30 cellular contexts compared by ENCODE assay signal in the genomic region with DNA sequence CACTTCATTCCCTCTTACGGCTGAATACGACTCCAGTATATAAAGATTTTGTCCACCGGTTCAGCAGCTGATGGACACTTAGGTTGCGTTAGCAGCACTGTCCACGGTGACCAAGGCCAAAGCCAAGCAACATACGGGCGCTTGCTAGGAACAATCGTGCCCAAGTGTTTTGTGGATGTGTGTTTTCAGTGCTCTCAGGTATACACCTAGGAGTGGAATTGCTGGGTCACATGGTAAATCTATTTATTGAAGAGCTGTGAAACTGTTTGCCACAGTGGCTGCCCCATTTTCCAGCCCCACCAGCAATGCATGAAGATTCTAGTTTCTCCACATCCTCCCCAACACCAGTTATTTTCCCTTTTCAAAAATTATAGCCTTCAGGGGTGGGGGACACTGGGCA.
"Had no signal": no experiment of that assay in that cellular context is flagged by ENCODE, and none has a peak within 500 bp of the region (broad histone marks: within the 10 kb centered on the region; RNA-seq: fewer than 3 reads in every experiment).

No MANE protein-coding gene starts in this region.

- H3K4me3 Mint-ChIP-seq: activated CD8-positive, alpha-beta T cell treated with anti-CD3 and anti-CD28 coated beads for 36 hours; activated T-cell treated with anti-CD3 and anti-CD28 coated beads, Interleukin-2, amount 50 U/mL, for 4 hours; activated T-helper 17 cell treated with anti-CD3 and anti-CD28 coated beads, Interleukin-2, amount 50 U/mL, for 72 hours; central memory CD8-positive, alpha-beta T cell; immature natural killer cell; mesothelial cell of epicardium; naive B cell; neural crest cell; stimulated activated naive CD8-positive, alpha-beta T cell treated with anti-CD3 and anti-CD28 coated beads, Interleukin-15, Interleukin-2, amounts not matched to agents 100 ng/mL and 50 ng/mL, for 24 hours; T-helper 1 cell treated with Interleukin-12 subunit alpha and Interleukin-12 subunit beta and Interleukin-4 antibody, amounts not matched to agents 30 μg/mL and 1 μg/mL, for 36 hours; type B pancreatic cell had no signal

- H3K9me3 Mint-ChIP-seq: activated CD8-positive, alpha-beta T cell treated with anti-CD3 and anti-CD28 coated beads for 36 hours; activated T-cell treated with anti-CD3 and anti-CD28 coated beads, Interleukin-2, amount 50 U/mL, for 4 hours; activated T-helper 17 cell treated with anti-CD3 and anti-CD28 coated beads, Interleukin-2, amount 50 U/mL, for 72 hours; central memory CD8-positive, alpha-beta T cell; immature natural killer cell; mesothelial cell of epicardium; naive B cell; neural crest cell; stimulated activated naive CD8-positive, alpha-beta T cell treated with anti-CD3 and anti-CD28 coated beads, Interleukin-15, Interleukin-2, amounts not matched to agents 100 ng/mL and 50 ng/mL, for 24 hours; T-helper 1 cell treated with Interleukin-12 subunit alpha and Interleukin-12 subunit beta and Interleukin-4 antibody, amounts not matched to agents 30 μg/mL and 1 μg/mL, for 36 hours; type B pancreatic cell had no signal

- H3K4me3 ChIP-seq: breast epithelium, esophagus squamous epithelium, skin epidermis, vagina had no signal

- H3K9me3 ChIP-seq: breast epithelium, esophagus squamous epithelium, vagina had no signal

- H3K27me3 ChIP-seq: breast epithelium, esophagus squamous epithelium, vagina had no signal

- H3K36me3 ChIP-seq: breast epithelium had no signal

- ATAC-seq: activated CD8-positive, alpha-beta T cell treated with anti-CD3 and anti-CD28 coated beads for 36 hours; activated T-cell treated with anti-CD3 and anti-CD28 coated beads, Interleukin-2, amount 50 U/mL, for 4 hours; activated T-helper 17 cell treated with anti-CD3 and anti-CD28 coated beads, Interleukin-2, amount 50 U/mL, for 72 hours; sciatic nerve had no signal

- DNase-seq: activated CD4-positive, alpha-beta T cell treated with anti-CD3 and anti-CD28 coated beads, Interleukin-2, amount 50 U/mL, for 1 hour; activated CD8-positive, alpha-beta T cell treated with anti-CD3 and anti-CD28 coated beads for 36 hours; activated gamma-delta T cell treated with Interleukin-2 at 50 U/mL for 16 hours; activated naive CD4-positive, alpha-beta T cell treated with anti-CD3 and anti-CD28 coated beads, Interleukin-2, amount 50 U/mL, for 16 hours; activated T-cell treated with anti-CD3 and anti-CD28 coated beads, Interleukin-2, amount 50 U/mL, for 4 hours; amniotic stem cell; dermis blood vessel endothelial cell; effector CD4-positive, alpha-beta T cell; esophagus squamous epithelium; hippocampal formation; immature natural killer cell; kidney; naive B cell; stimulated activated CD4-positive, alpha-beta T cell treated with anti-CD3 and anti-CD28 coated beads, Interleukin-12 subunit alpha, Interleukin-12 subunit beta, amount 100 ng/mL, for 4 hours; stimulated activated CD4-positive, alpha-beta T cell treated with anti-CD3 and anti-CD28 coated beads, Interleukin-4, amount 100 ng/mL, for 1 hour; SW 1271; T-helper 9 cell had no signal

- H3K27ac ChIP-seq: breast epithelium, epithelial cell of prostate, esophagus squamous epithelium, vagina had no signal

- H3K27ac Mint-ChIP-seq: activated CD8-positive, alpha-beta T cell treated with anti-CD3 and anti-CD28 coated beads for 36 hours; activated T-helper 17 cell treated with anti-CD3 and anti-CD28 coated beads, Interleukin-2, amount 50 U/mL, for 72 hours; mesothelial cell of epicardium; naive B cell; progenitor cell of endocrine pancreas; stimulated activated naive CD8-positive, alpha-beta T cell treated with anti-CD3 and anti-CD28 coated beads, Interleukin-15, Interleukin-2, amounts not matched to agents 100 ng/mL and 50 ng/mL, for 24 hours; T-helper 1 cell treated with Interleukin-12 subunit alpha and Interleukin-12 subunit beta and Interleukin-4 antibody, amounts not matched to agents 30 μg/mL and 1 μg/mL, for 36 hours; type B pancreatic cell had no signal

- H3K4me1 Mint-ChIP-seq: activated T-helper 17 cell treated with anti-CD3 and anti-CD28 coated beads, Interleukin-2, amount 50 U/mL, for 72 hours; central memory CD8-positive, alpha-beta T cell; immature natural killer cell had no signal

- H3K27me3 Mint-ChIP-seq: activated CD8-positive, alpha-beta T cell treated with anti-CD3 and anti-CD28 coated beads for 36 hours; activated T-helper 17 cell treated with anti-CD3 and anti-CD28 coated beads, Interleukin-2, amount 50 U/mL, for 72 hours; central memory CD8-positive, alpha-beta T cell; naive B cell; progenitor cell of endocrine pancreas; stimulated activated naive CD8-positive, alpha-beta T cell treated with anti-CD3 and anti-CD28 coated beads, Interleukin-15, Interleukin-2, amounts not matched to agents 100 ng/mL and 50 ng/mL, for 24 hours; type B pancreatic cell had no signal

- H3K4me1 ChIP-seq: breast epithelium had no signal

- H3K36me3 Mint-ChIP-seq: immature natural killer cell, mesothelial cell of epicardium, naive B cell, type B pancreatic cell had no signal
